ENCODE assay signal across 2 cellular contexts in the genomic region with DNA sequence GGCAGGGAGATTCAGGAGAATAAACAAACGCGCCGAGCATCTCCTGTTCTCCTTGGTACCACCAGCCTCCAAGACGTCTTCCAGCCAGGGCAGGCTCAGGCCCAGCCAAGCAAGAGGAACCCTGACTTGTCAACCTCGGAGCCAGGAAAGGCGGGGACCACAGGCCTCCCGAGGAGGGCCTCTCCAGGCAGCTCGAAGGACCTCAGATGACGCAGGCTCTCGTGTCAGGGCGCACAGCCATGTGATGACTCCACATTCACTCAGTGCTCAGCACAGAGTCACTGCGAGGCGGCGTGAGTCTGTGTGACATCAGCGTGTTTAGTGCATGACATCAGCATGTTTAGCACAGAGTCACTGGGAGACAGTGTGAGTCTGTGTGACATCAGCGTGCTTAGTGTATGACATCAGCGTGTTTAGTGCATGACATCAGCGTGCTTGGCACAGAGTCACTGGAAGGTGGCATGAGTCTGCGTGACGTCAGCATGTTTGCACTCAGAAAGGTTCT.
TF ChIP-seq lines count a peak whose summit lies in the region.

No MANE protein-coding gene starts in this region.

TF ChIP-seq in IMR-90, 13 proteins besides CTCF, POLR2A, EP300 and RAD21:
- TF ChIP-seq MXI1 (IDR thresholded peaks at IDR 0.05; ENCODE audit: borderline replicate concordance, low read depth, low read length) = no peak
- no peak for TF ChIP-seq SMC3 (IDR thresholded peaks at IDR 0.05; ENCODE audit: low read depth, low read length)
- TF ChIP-seq RFX5 (IDR thresholded peaks at IDR 0.05; ENCODE audit: low read depth, low read length) = no peak
- TF ChIP-seq MAZ (IDR thresholded peaks at IDR 0.05; ENCODE audit: borderline replicate concordance, low read depth, low read length) = no peak
- no peak for TF ChIP-seq CHD1 (IDR thresholded peaks at IDR 0.05; ENCODE audit: low read depth, low read length)
- TF ChIP-seq CEBPB (IDR thresholded peaks at IDR 0.05; ENCODE audit: low read depth, low read length) = no peak
- TF ChIP-seq, protein P1, sequence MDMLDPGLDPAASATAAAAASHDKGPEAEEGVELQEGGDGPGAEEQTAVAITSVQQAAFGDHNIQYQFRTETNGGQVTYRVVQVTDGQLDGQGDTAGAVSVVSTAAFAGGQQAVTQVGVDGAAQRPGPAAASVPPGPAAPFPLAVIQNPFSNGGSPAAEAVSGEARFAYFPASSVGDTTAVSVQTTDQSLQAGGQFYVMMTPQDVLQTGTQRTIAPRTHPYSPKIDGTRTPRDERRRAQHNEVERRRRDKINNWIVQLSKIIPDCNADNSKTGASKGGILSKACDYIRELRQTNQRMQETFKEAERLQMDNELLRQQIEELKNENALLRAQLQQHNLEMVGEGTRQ (IDR thresholded peaks at IDR 0.05; ENCODE audit: low read depth, low read length) = no peak
- no peak for TF ChIP-seq RCOR1 (IDR thresholded peaks at IDR 0.05; ENCODE audit: insufficient replicate concordance, low read length)
- TF ChIP-seq FOS (IDR thresholded peaks at IDR 0.05; ENCODE audit: low read depth, low read length) = no peak
- TF ChIP-seq, protein P2, sequence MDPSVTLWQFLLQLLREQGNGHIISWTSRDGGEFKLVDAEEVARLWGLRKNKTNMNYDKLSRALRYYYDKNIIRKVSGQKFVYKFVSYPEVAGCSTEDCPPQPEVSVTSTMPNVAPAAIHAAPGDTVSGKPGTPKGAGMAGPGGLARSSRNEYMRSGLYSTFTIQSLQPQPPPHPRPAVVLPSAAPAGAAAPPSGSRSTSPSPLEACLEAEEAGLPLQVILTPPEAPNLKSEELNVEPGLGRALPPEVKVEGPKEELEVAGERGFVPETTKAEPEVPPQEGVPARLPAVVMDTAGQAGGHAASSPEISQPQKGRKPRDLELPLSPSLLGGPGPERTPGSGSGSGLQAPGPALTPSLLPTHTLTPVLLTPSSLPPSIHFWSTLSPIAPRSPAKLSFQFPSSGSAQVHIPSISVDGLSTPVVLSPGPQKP (IDR thresholded peaks at IDR 0.05; ENCODE audit: borderline replicate concordance, low read depth, low read length) = no peak
- TF ChIP-seq NFE2L2 (IDR thresholded peaks at IDR 0.05; ENCODE audit: low read depth, low read length) = no peak
- TF ChIP-seq MAFK (IDR thresholded peaks at IDR 0.05; ENCODE audit: low read depth, low read length) = no peak
- TF ChIP-seq BHLHE40 (IDR thresholded peaks at IDR 0.05; ENCODE audit: low read depth, low read length) = no peak

TF ChIP-seq in GM12878, 131 proteins besides CTCF, POLR2A, EP300 and RAD21:
- TF ChIP-seq CREB1 (IDR thresholded peaks at IDR 0.05; ENCODE audit: low read depth) (peak; percentile 78), SREBF2 (IDR thresholded peaks at IDR 0.05; ENCODE audit: low read length) (no peak), FOXK2 (IDR thresholded peaks at IDR 0.05) (no peak), BACH1 (IDR thresholded peaks at IDR 0.05; ENCODE audit: borderline replicate concordance) (no peak), SUZ12 (IDR thresholded peaks at IDR 0.05; ENCODE audit: unreplicated experiment) (no peak)
